ENCODE assay signal across 13 cellular contexts in genomic region chr14:69132513-69133181, GRCh38. TPM values are rescaled to one million over a fixed set of nuclear protein-coding genes. Genes with fewer than 3 reads are reported as not detected.
DNase-seq lines count a peak whose midpoint lies in the region; ATAC-seq, FAIRE-seq and TF ChIP-seq lines count a peak whose summit lies in the region.
"Had no signal": no experiment of that assay in that cellular context is flagged by ENCODE, and none has a peak within 500 bp of the region (broad histone marks: within the 10 kb centered on the region; RNA-seq: fewer than 3 reads in every experiment).

No MANE protein-coding gene starts in this region.

- H3K9me3 Mint-ChIP-seq in activated CD8-positive, alpha-beta T cell treated with anti-CD3 and anti-CD28 coated beads, Interleukin-2, amount 10 ng/mL, durations not matched to agents 7 days and 5 days (ENCODE audit: insufficient read depth) = no peaks in the 10 kb centered on the region
- no peaks in the 10 kb centered on the region for H3K9me3 Mint-ChIP-seq in type B pancreatic cell
- H3K9me3 Mint-ChIP-seq in activated T-helper 1 cell treated with anti-CD3 and anti-CD28 coated beads, Interleukin-12 subunit alpha, Interleukin-12 subunit beta, Interleukin-2, Interleukin-4 antibody, amounts not matched to agents 30 ng/mL and 10 ng/mL and 1 ng/mL, durations not matched to agents 14 hours and 24 hours and 36 hours = no peaks in the 10 kb centered on the region

- no peaks in the 10 kb centered on the region for H3K36me3 ChIP-seq in left ventricle myocardium inferior
- H3K36me3 ChIP-seq: BLaER1, MG63 had no signal

- peak; percentile 56 for FAIRE-seq in islet of Langerhans (lab: Jason Lieb, UNC)

- H3K4me1 ChIP-seq in left ventricle myocardium inferior = peaks cover 68% of the 10 kb centered on the region

- intact Hi-C loops in left ventricle myocardium inferior (cut with micrococcal nuclease) (no loop called here), left cardiac atrium (cut with DNase I) (loop anchor here in 1 of 2 donors (10.0 kb wide), 1 partner anchor 92 kb away; no protein-coding TSS in a partner anchor)
- intact Hi-C loops in activated T-helper 1 cell treated with anti-CD3 and anti-CD28 coated beads, Interleukin-12 subunit alpha, Interleukin-12 subunit beta, Interleukin-2, Interleukin-4 antibody, amounts not matched to agents 30 ng/mL and 10 ng/mL and 1 ng/mL, durations not matched to agents 14 hours and 24 hours and 36 hours (cut with micrococcal nuclease) = no loop called here

- no peak for ATAC-seq in left cardiac atrium
- no peak for ATAC-seq in activated CD8-positive, alpha-beta T cell treated with anti-CD3 and anti-CD28 coated beads, Interleukin-2, amount 10 ng/mL, durations not matched to agents 7 days and 5 days
- ATAC-seq in GM21526 (IDR thresholded peaks at IDR 0.05; ENCODE audit: low FRiP score, unreplicated experiment) = no peak

- H3K4me3 Mint-ChIP-seq in activated CD8-positive, alpha-beta T cell treated with anti-CD3 and anti-CD28 coated beads, Interleukin-2, amount 10 ng/mL, durations not matched to agents 7 days and 5 days = no peak overlapping the region
- H3K4me3 Mint-ChIP-seq in type B pancreatic cell = no peak overlapping the region
- H3K4me3 Mint-ChIP-seq in activated T-helper 1 cell treated with anti-CD3 and anti-CD28 coated beads, Interleukin-12 subunit alpha, Interleukin-12 subunit beta, Interleukin-2, Interleukin-4 antibody, amounts not matched to agents 30 ng/mL and 10 ng/mL and 1 ng/mL, durations not matched to agents 14 hours and 24 hours and 36 hours = no peak overlapping the region

- H3K4me3 ChIP-seq in left ventricle myocardium inferior = no peak overlapping the region
- H3K4me3 ChIP-seq: BLaER1, MG63 had no signal

- peaks cover 36% of the 10 kb centered on the region for H3K4me1 Mint-ChIP-seq in activated CD8-positive, alpha-beta T cell treated with anti-CD3 and anti-CD28 coated beads, Interleukin-2, amount 10 ng/mL, durations not matched to agents 7 days and 5 days (ENCODE audit: low read depth)
- peaks cover 40% of the 10 kb centered on the region for H3K4me1 Mint-ChIP-seq in type B pancreatic cell (ENCODE audit: unreplicated experiment)
- H3K4me1 Mint-ChIP-seq in activated T-helper 1 cell treated with anti-CD3 and anti-CD28 coated beads, Interleukin-12 subunit alpha, Interleukin-12 subunit beta, Interleukin-2, Interleukin-4 antibody, amounts not matched to agents 30 ng/mL and 10 ng/mL and 1 ng/mL, durations not matched to agents 14 hours and 24 hours and 36 hours (ENCODE audit: low read depth) = peaks cover 40% of the 10 kb centered on the region

- DNase-seq in left ventricle myocardium inferior (no peak), left cardiac atrium (no peak), type B pancreatic cell (ENCODE audit: extremely low spot score, unreplicated experiment) (no peak)
- DNase-seq in activated CD8-positive, alpha-beta T cell treated with anti-CD3 and anti-CD28 coated beads, Interleukin-2, amount 10 ng/mL, durations not matched to agents 7 days and 5 days = no peak
- no peak for DNase-seq in stimulated activated CD4-positive, alpha-beta T cell treated with anti-CD3 and anti-CD28 coated beads, Interleukin-2, amount 100 ng/mL, for 48 hours
- no peak for DNase-seq in activated T-helper 1 cell treated with anti-CD3 and anti-CD28 coated beads, Interleukin-12 subunit alpha, Interleukin-12 subunit beta, Interleukin-2, Interleukin-4 antibody, amounts not matched to agents 30 ng/mL and 10 ng/mL and 1 ng/mL, durations not matched to agents 14 hours and 24 hours and 36 hours (ENCODE audit: low spot score)
- DNase-seq: hippocampal formation; stimulated activated naive CD4-positive, alpha-beta T cell; T1000 had no signal

- no peaks in the 10 kb centered on the region for H3K9me3 ChIP-seq in left ventricle myocardium inferior (replicated peaks)
- H3K9me3 ChIP-seq: BLaER1, MG63 had no signal

- CTCF ChIA-PET in activated CD8-positive, alpha-beta T cell treated with anti-CD3 and anti-CD28 coated beads, Interleukin-2, amount 10 ng/mL, durations not matched to agents 7 days and 5 days (lab: Charles Lee) = interaction anchor here (0.7 to 5.4 kb wide), 11 partner anchors 8 to 452 kb away, joined by 3 to 27 read pairs (median 4); no protein-coding TSS in a partner anchor

- POLR2A ChIA-PET in activated CD8-positive, alpha-beta T cell treated with anti-CD3 and anti-CD28 coated beads, Interleukin-2, amount 10 ng/mL, durations not matched to agents 7 days and 5 days (lab: Charles Lee) = interaction anchor here (0.6 kb wide), 1 partner anchor 1534 kb away, joined by 3 read pairs; no protein-coding TSS in a partner anchor

- no peaks in the 10 kb centered on the region for H3K27me3 Mint-ChIP-seq in activated CD8-positive, alpha-beta T cell treated with anti-CD3 and anti-CD28 coated beads, Interleukin-2, amount 10 ng/mL, durations not matched to agents 7 days and 5 days (ENCODE audit: low read depth)
- H3K27me3 Mint-ChIP-seq in type B pancreatic cell = no peaks in the 10 kb centered on the region
- no peaks in the 10 kb centered on the region for H3K27me3 Mint-ChIP-seq in activated T-helper 1 cell treated with anti-CD3 and anti-CD28 coated beads, Interleukin-12 subunit alpha, Interleukin-12 subunit beta, Interleukin-2, Interleukin-4 antibody, amounts not matched to agents 30 ng/mL and 10 ng/mL and 1 ng/mL, durations not matched to agents 14 hours and 24 hours and 36 hours (ENCODE audit: insufficient read depth)

- no peaks in the 10 kb centered on the region for H3K27me3 ChIP-seq in left ventricle myocardium inferior (ENCODE audit: low read depth)
- H3K27me3 ChIP-seq: BLaER1, MG63 had no signal

- TF ChIP-seq CTCF in left ventricle myocardium inferior (IDR thresholded peaks at IDR 0.05; ENCODE audit: borderline replicate concordance) (no peak), type B pancreatic cell (conservative IDR thresholded peaks at IDR 0.05) (no peak)

- H3K36me3 Mint-ChIP-seq in activated CD8-positive, alpha-beta T cell treated with anti-CD3 and anti-CD28 coated beads, Interleukin-2, amount 10 ng/mL, durations not matched to agents 7 days and 5 days (ENCODE audit: low read depth) = peaks cover 5% of the 10 kb centered on the region
- H3K36me3 Mint-ChIP-seq in type B pancreatic cell = peaks cover 3% of the 10 kb centered on the region
- H3K36me3 Mint-ChIP-seq in activated T-helper 1 cell treated with anti-CD3 and anti-CD28 coated beads, Interleukin-12 subunit alpha, Interleukin-12 subunit beta, Interleukin-2, Interleukin-4 antibody, amounts not matched to agents 30 ng/mL and 10 ng/mL and 1 ng/mL, durations not matched to agents 14 hours and 24 hours and 36 hours (ENCODE audit: low read depth) = peaks cover 3% of the 10 kb centered on the region

- peak overlapping the region; percentile 7 for H3K27ac Mint-ChIP-seq in activated CD8-positive, alpha-beta T cell treated with anti-CD3 and anti-CD28 coated beads, Interleukin-2, amount 10 ng/mL, durations not matched to agents 7 days and 5 days
- peak overlapping the region; percentile 21 for H3K27ac Mint-ChIP-seq in type B pancreatic cell
- H3K27ac Mint-ChIP-seq in activated T-helper 1 cell treated with anti-CD3 and anti-CD28 coated beads, Interleukin-12 subunit alpha, Interleukin-12 subunit beta, Interleukin-2, Interleukin-4 antibody, amounts not matched to agents 30 ng/mL and 10 ng/mL and 1 ng/mL, durations not matched to agents 14 hours and 24 hours and 36 hours = no peak overlapping the region

- H3K27ac ChIP-seq in left ventricle myocardium inferior (replicated peaks) = peak overlapping the region; percentile 9
- H3K27ac ChIP-seq: BLaER1 had no signal

RNA-seq across cellular contexts. Expression of gene DCAF5, which starts 20.3 kb away (rescaled TPM):
- total RNA-seq in left ventricle myocardium inferior = 57.8 TPM
- total RNA-seq in left cardiac atrium = 10 to 100 TPM; 43.8 to 49.4 TPM
- total RNA-seq in activated CD8-positive, alpha-beta T cell treated with anti-CD3 and anti-CD28 coated beads, Interleukin-2, amount 10 ng/mL, durations not matched to agents 7 days and 5 days = 10 to 100 TPM; 38.4 to 41.2 TPM
- 46.1 and 54.9 TPM in 2 replicates for total RNA-seq in type B pancreatic cell (ENCODE audit: low replicate concordance)
- total RNA-seq in activated T-helper 1 cell treated with anti-CD3 and anti-CD28 coated beads, Interleukin-12 subunit alpha, Interleukin-12 subunit beta, Interleukin-2, Interleukin-4 antibody, amounts not matched to agents 30 ng/mL and 10 ng/mL and 1 ng/mL, durations not matched to agents 14 hours and 24 hours and 36 hours = 29.7 and 32.0 TPM in 2 replicates

RNA-seq across cellular contexts. Expression of gene EXD2, which starts 58.7 kb away (rescaled TPM):
- total RNA-seq in left ventricle myocardium inferior (16.5 TPM), left cardiac atrium (10 to 100 TPM; 15.8 to 17.1 TPM), type B pancreatic cell (ENCODE audit: low replicate concordance) (22.7 and 26.2 TPM in 2 replicates)
- total RNA-seq in activated CD8-positive, alpha-beta T cell treated with anti-CD3 and anti-CD28 coated beads, Interleukin-2, amount 10 ng/mL, durations not matched to agents 7 days and 5 days = 1 to 10 TPM; 3.4 to 4.2 TPM
- 6.3 and 6.5 TPM in 2 replicates for total RNA-seq in activated T-helper 1 cell treated with anti-CD3 and anti-CD28 coated beads, Interleukin-12 subunit alpha, Interleukin-12 subunit beta, Interleukin-2, Interleukin-4 antibody, amounts not matched to agents 30 ng/mL and 10 ng/mL and 1 ng/mL, durations not matched to agents 14 hours and 24 hours and 36 hours
